ENCODE assay signal across 1 cellular context in genomic region chr19:46625731-46626130, GRCh38.
TF ChIP-seq lines count a peak whose summit lies in the region.

No MANE protein-coding gene starts in this region.

TF ChIP-seq in SK-N-SH, 30 proteins besides CTCF, POLR2A, EP300 and RAD21 (continued from another document):
- no peak for TF ChIP-seq ELF1 (IDR thresholded peaks at IDR 0.05)
- no peak for TF ChIP-seq MXI1 (IDR thresholded peaks at IDR 0.05; ENCODE audit: low read depth, low read length)
- TF ChIP-seq YY1 (IDR thresholded peaks at IDR 0.05; ENCODE audit: low read depth) = no peak
- no peak for TF ChIP-seq MEF2A (IDR thresholded peaks at IDR 0.05; ENCODE audit: borderline replicate concordance, low read depth)
- no peak for TF ChIP-seq GATA2 (CRISPR knock-in tag; IDR thresholded peaks at IDR 0.05)
- no peak for TF ChIP-seq USF2 (IDR thresholded peaks at IDR 0.05; ENCODE audit: borderline replicate concordance, low read depth, low read length)
